In genomic region chr1:40266786-40267535, GRCh38 we compare ENCODE assay signal across 15 cellular contexts.
A peak's percentile ranks its signal among the peaks of the same experiment; 100 is the strongest.
DNase-seq lines count a peak whose midpoint lies in the region; TF ChIP-seq lines count a peak whose summit lies in the region.
"Had no signal": no experiment of that assay in that cellular context is flagged by ENCODE, and none has a peak within 500 bp of the region (broad histone marks: within the 10 kb centered on the region; RNA-seq: fewer than 3 reads in every experiment).

No MANE protein-coding gene starts in this region.

- peak overlapping the region; percentile 18 for H3K27ac Mint-ChIP-seq in activated T-cell treated with anti-CD3 and anti-CD28 coated beads, Interleukin-2, amount 50 U/mL, for 24 hours

- no peak for DNase-seq in activated T-cell treated with anti-CD3 and anti-CD28 coated beads, Interleukin-2, amount 50 U/mL, for 24 hours
- DNase-seq in activated T-cell treated with anti-CD3 and anti-CD28 coated beads, Interleukin-2, amount 50 U/mL, for 1 hour = no peak
- DNase-seq in epithelial cell of esophagus (ENCODE audit: low read depth) = peak; percentile 73
- no peak for DNase-seq in tibial artery
- DNase-seq in DMS 273 treated with DMSO at 0.1 percent for 48 hours (lab: John Stamatoyannopoulos, UW) = no peak
- no peak for DNase-seq in foreskin fibroblast
- no peak for DNase-seq in ecto neural progenitor cell (ENCODE audit: low spot score)
- DNase-seq: activated CD4-positive, alpha-beta T cell treated with anti-CD3 and anti-CD28 coated beads, Interleukin-2, amount 50 U/mL, for 1 hour; activated T-cell treated with anti-CD3 and anti-CD28 coated beads, Interleukin-2, amount 50 U/mL, for 4 hours; CD4-positive, CD25-positive, alpha-beta regulatory T cell; dorsolateral prefrontal cortex; NCI-H1092 treated with DMSO at 0.1 percent for 48 hours; stimulated activated CD4-positive, alpha-beta T cell treated with anti-CD3 and anti-CD28 coated beads, Interleukin-12 subunit alpha, Interleukin-12 subunit beta, amount 100 ng/mL, for 4 hours had no signal

- no peak for TF ChIP-seq CTCF in epithelial cell of esophagus (IDR thresholded peaks at IDR 0.05; ENCODE audit: insufficient read depth, low read depth, low read length, missing control alignments)
- TF ChIP-seq CTCF in tibial artery (IDR thresholded peaks at IDR 0.05) = no peak
- no peak for TF ChIP-seq CTCF in foreskin fibroblast (IDR thresholded peaks at IDR 0.05; ENCODE audit: low read depth, low read length)

- intact Hi-C loops in tibial artery (cut with DNase I; ENCODE audit: low total_unique reads) = no loop called here

- H3K27me3 Mint-ChIP-seq in activated T-cell treated with anti-CD3 and anti-CD28 coated beads, Interleukin-2, amount 50 U/mL, for 24 hours = no peaks in the 10 kb centered on the region
- H3K27me3 Mint-ChIP-seq: CD4-positive, CD25-positive, alpha-beta regulatory T cell had no signal

- H3K36me3 ChIP-seq in muscle layer of duodenum (ENCODE audit: control insufficient read depth in 1 of 2, insufficient read depth in 2 of 2, low read length in 2 of 2) (peaks cover 30 to 40% of the 10 kb centered on the region in 2 donors), tibial artery (peaks cover 37 to 42% (median 38%) of the 10 kb centered on the region in 3 donors)

- peaks cover 66% of the 10 kb centered on the region for H3K4me1 Mint-ChIP-seq in activated T-cell treated with anti-CD3 and anti-CD28 coated beads, Interleukin-2, amount 50 U/mL, for 24 hours (ENCODE audit: low read depth)

- H3K27me3 ChIP-seq in muscle layer of duodenum (ENCODE audit: low read depth, low read length) (no peaks in the 10 kb centered on the region), tibial artery (no peaks in the 10 kb centered on the region)
- H3K27me3 ChIP-seq: dorsolateral prefrontal cortex, SJSA1 had no signal

- peak overlapping the region; percentile 62 for H3K27ac ChIP-seq in muscle layer of duodenum (ENCODE audit: low read length)
- peak overlapping the region; percentile 72 to 77 for H3K27ac ChIP-seq in tibial artery
- H3K27ac ChIP-seq: SJSA1 had no signal

- no peaks in the 10 kb centered on the region for H3K9me3 ChIP-seq in muscle layer of duodenum (ENCODE audit: control insufficient read depth in 1 of 2, low read length in 2 of 2)
- no peaks in the 10 kb centered on the region for H3K9me3 ChIP-seq in tibial artery
- H3K9me3 ChIP-seq: SJSA1 had no signal

- H3K4me3 Mint-ChIP-seq in activated T-cell treated with anti-CD3 and anti-CD28 coated beads, Interleukin-2, amount 50 U/mL, for 24 hours = no peak overlapping the region
- H3K4me3 Mint-ChIP-seq: activated T-cell treated with anti-CD3 and anti-CD28 coated beads, Interleukin-2, amount 50 U/mL, for 4 hours; CD4-positive, CD25-positive, alpha-beta regulatory T cell had no signal

- H3K36me3 Mint-ChIP-seq in activated T-cell treated with anti-CD3 and anti-CD28 coated beads, Interleukin-2, amount 50 U/mL, for 24 hours (ENCODE audit: low read depth) = peaks cover 90% of the 10 kb centered on the region

- H3K4me3 ChIP-seq in epithelial cell of esophagus (ENCODE audit: low read length) (no peak overlapping the region), muscle layer of duodenum (ENCODE audit: low read depth in 1 of 2, low read length in 2 of 2) (no peak overlapping the region), tibial artery (no peak overlapping the region), foreskin fibroblast (ENCODE audit: low read depth in 1 of 2, low read length in 2 of 2) (no peak overlapping the region)
- H3K4me3 ChIP-seq: dorsolateral prefrontal cortex, SJSA1 had no signal

- H3K9me3 Mint-ChIP-seq in activated T-cell treated with anti-CD3 and anti-CD28 coated beads, Interleukin-2, amount 50 U/mL, for 24 hours = no peaks in the 10 kb centered on the region
- H3K9me3 Mint-ChIP-seq: activated T-cell treated with anti-CD3 and anti-CD28 coated beads, Interleukin-2, amount 50 U/mL, for 4 hours; CD4-positive, CD25-positive, alpha-beta regulatory T cell had no signal

- peaks cover 0 to 28% of the 10 kb centered on the region in 2 donors for H3K4me1 ChIP-seq in muscle layer of duodenum (ENCODE audit: control insufficient read depth in 1 of 2, insufficient read depth in 2 of 2, low read length in 2 of 2)
- H3K4me1 ChIP-seq in tibial artery = peaks cover 3 to 64% (median 30%) of the 10 kb centered on the region in 4 donors
- H3K4me1 ChIP-seq: SJSA1 had no signal
